Comparison of ENCODE assay signal across 17 cellular contexts in genomic region chr14:75435473-75435872, GRCh38. TPM values are rescaled to one million over a fixed set of nuclear protein-coding genes. Genes with fewer than 3 reads are reported as not detected.
DNase-seq lines count a peak whose midpoint lies in the region; ATAC-seq and TF ChIP-seq lines count a peak whose summit lies in the region.
"Had no signal": no experiment of that assay in that cellular context is flagged by ENCODE, and none has a peak within 500 bp of the region (broad histone marks: within the 10 kb centered on the region; RNA-seq: fewer than 3 reads in every experiment).

No MANE protein-coding gene starts in this region.

- H3K36me3 ChIP-seq in gastrocnemius medialis: peaks cover 0 to 48% of the 10 kb centered on the region in 2 donors

- no peak for TF ChIP-seq POLR2A in gastrocnemius medialis (IDR thresholded peaks at IDR 0.05)

- no peaks in the 10 kb centered on the region for H3K9me3 Mint-ChIP-seq in T-helper 2 cell treated with Interferon-gamma antibody and Interleukin-4, amounts not matched to agents 5 μg/mL and 100 μg/mL, for 36 hours

- intact Hi-C loops in gastrocnemius medialis (cut with DNase I; ENCODE audit: low total_unique reads): no loop called here

- peak overlapping the region in 3 of 4 donors; percentile 43 to 87 (median 62) for H3K27ac ChIP-seq in gastrocnemius medialis
- H3K27ac ChIP-seq: thyroid gland had no signal

- peak overlapping the region; percentile 74 for H3K27ac Mint-ChIP-seq in T-helper 2 cell treated with Interferon-gamma antibody and Interleukin-4, amounts not matched to agents 5 μg/mL and 100 μg/mL, for 36 hours

- no peak for ATAC-seq in gastrocnemius medialis
- no peak for ATAC-seq in HG02870 (IDR thresholded peaks at IDR 0.05; ENCODE audit: unreplicated experiment)
- ATAC-seq in HG03139 (IDR thresholded peaks at IDR 0.05; ENCODE audit: unreplicated experiment): no peak

- no peaks in the 10 kb centered on the region for H3K9me3 ChIP-seq in gastrocnemius medialis
- H3K9me3 ChIP-seq: sigmoid colon, thyroid gland had no signal

- peak overlapping the region; percentile 36 for H3K4me3 Mint-ChIP-seq in T-helper 2 cell treated with Interferon-gamma antibody and Interleukin-4, amounts not matched to agents 5 μg/mL and 100 μg/mL, for 36 hours

- H3K27me3 ChIP-seq in gastrocnemius medialis: no peaks in the 10 kb centered on the region
- H3K27me3 ChIP-seq: sigmoid colon, thyroid gland had no signal

- H3K4me1 ChIP-seq in gastrocnemius medialis: peaks cover 54 to 71% of the 10 kb centered on the region in 2 donors

- peaks cover 1% of the 10 kb centered on the region for H3K36me3 Mint-ChIP-seq in T-helper 2 cell treated with Interferon-gamma antibody and Interleukin-4, amounts not matched to agents 5 μg/mL and 100 μg/mL, for 36 hours (ENCODE audit: low read depth)

- TF ChIP-seq CTCF in GM12865 (IDR thresholded peaks at IDR 0.05; ENCODE audit: insufficient read depth, low read depth, low read length, missing control alignments): no peak
- no peak for TF ChIP-seq CTCF in gastrocnemius medialis (IDR thresholded peaks at IDR 0.05 in 4 of 5, conservative IDR thresholded peaks at IDR 0.05 in 1 of 5)

- in situ Hi-C loops in gastrocnemius medialis (cut with MboI; ENCODE audit: low sequenced_read_pairs in 4 of 4): no loop called here

- DNase-seq in GM12865 (ENCODE audit: low read depth) (peak; percentile 25), gastrocnemius medialis (no peak)
- peak; percentile 69 for DNase-seq in Jurkat, Clone E6-1 (ENCODE audit: low read depth, low spot score)
- DNase-seq in T-helper 2 cell treated with Interferon-gamma antibody and Interleukin-4, amounts not matched to agents 5 μg/mL and 100 μg/mL, for 36 hours (ENCODE audit: low spot score): no peak
- no peak for DNase-seq in activated naive CD4-positive, alpha-beta T cell treated with anti-CD3 and anti-CD28 coated beads, Interleukin-2, amount 50 U/mL, for 16 hours
- DNase-seq: activated T-cell treated with anti-CD3 and anti-CD28 coated beads, Interleukin-2, amount 50 U/mL, for 48 hours; C1 segment of cervical spinal cord; DMS153; hypothalamus; kidney glomerular epithelial cell; NCI-H1417; NCI-H2171; NCI-H82; thyroid gland had no signal

- H3K27me3 Mint-ChIP-seq in T-helper 2 cell treated with Interferon-gamma antibody and Interleukin-4, amounts not matched to agents 5 μg/mL and 100 μg/mL, for 36 hours (ENCODE audit: low read depth): no peaks in the 10 kb centered on the region

- H3K4me3 ChIP-seq in GM12865 (ENCODE audit: low read depth, low read length): no peak overlapping the region
- no peak overlapping the region for H3K4me3 ChIP-seq in Jurkat, Clone E6-1 (ENCODE audit: low read length)
- no peak overlapping the region for H3K4me3 ChIP-seq in gastrocnemius medialis
- H3K4me3 ChIP-seq: sigmoid colon, thyroid gland had no signal

- peaks cover 15% of the 10 kb centered on the region for H3K4me1 Mint-ChIP-seq in T-helper 2 cell treated with Interferon-gamma antibody and Interleukin-4, amounts not matched to agents 5 μg/mL and 100 μg/mL, for 36 hours (ENCODE audit: low read depth)

RNA-seq across cellular contexts. Expression of gene JDP2, which starts 7.7 kb away (rescaled TPM):
- polyA plus RNA-seq in Jurkat, Clone E6-1 (2012; ENCODE audit: insufficient read depth, insufficient read length): 9.3 TPM
- total RNA-seq in gastrocnemius medialis: 10 to 100 TPM; 17.3 to 80.2 (median 31.7) TPM

Comparison
In these comparisons a context has a peak if more than half of its experiments do, and no peak if none do; other contexts are left out.
1. DNase-seq: peak in GM12865 (single experiment) and Jurkat, Clone E6-1 (single experiment); none in T-helper 2 cell treated with Interferon-gamma antibody and Interleukin-4, amounts not matched to agents 5 μg/mL and 100 μg/mL, for 36 hours (single experiment), gastrocnemius medialis (0 of 2) and activated naive CD4-positive, alpha-beta T cell treated with anti-CD3 and anti-CD28 coated beads, Interleukin-2, amount 50 U/mL, for 16 hours (single experiment).